In genomic region chr6:168318579-168319278, GRCh38 we compare ENCODE assay signal across 17 cellular contexts. TPM values are rescaled to one million over a fixed set of nuclear protein-coding genes. Genes with fewer than 3 reads are reported as not detected.
DNase-seq lines count a peak whose midpoint lies in the region; ATAC-seq and TF ChIP-seq lines count a peak whose summit lies in the region.
"Had no signal": no experiment of that assay in that cellular context is flagged by ENCODE, and none has a peak within 500 bp of the region (broad histone marks: within the 10 kb centered on the region; RNA-seq: fewer than 3 reads in every experiment).

No MANE protein-coding gene starts in this region.

- H3K9me2 ChIP-seq in GM23338 (ENCODE audit: insufficient read depth), result no peaks in the 10 kb centered on the region

- DNase-seq in GM23338 (ENCODE audit: low spot score) (no peak), dorsolateral prefrontal cortex (no peak), left kidney (ENCODE audit: low read depth, low spot score) (peak; percentile 39), progenitor cell of endocrine pancreas (ENCODE audit: low spot score, unreplicated experiment) (no peak), glomerular visceral epithelial cell (ENCODE audit: extremely low spot score) (no peak), GM19240 (ENCODE audit: insufficient read length, low spot score) (no peak)
- no peak for DNase-seq in activated CD4-positive, alpha-beta T cell treated with anti-CD3 and anti-CD28 coated beads for 1 hour
- DNase-seq: activated CD4-positive, alpha-beta T cell treated with anti-CD3 and anti-CD28 coated beads, Interleukin-2, amount 50 U/mL, for 4 hours; activated naive CD4-positive, alpha-beta T cell treated with Interleukin-2 at 50 U/mL for 16 hours; DND-41; kidney glomerular epithelial cell; NCI-H2227 treated with DMSO at 0.1 percent for 48 hours; stimulated activated CD4-positive, alpha-beta T cell treated with anti-CD3 and anti-CD28 coated beads, Interleukin-2, amount 100 ng/mL, for 24 hours had no signal

- H4K20me1 ChIP-seq in GM23338 (replicated peaks; ENCODE audit: insufficient read depth), result no peaks in the 10 kb centered on the region

- peak overlapping the region; percentile 63 for H2AFZ ChIP-seq in GM23338

- H3K4me2 ChIP-seq in GM23338, result peak overlapping the region; percentile 84

- H3K27me3 Mint-ChIP-seq in GM23338 (ENCODE audit: insufficient read depth, low read depth, poor library complexity) (peaks cover 26% of the 10 kb centered on the region), progenitor cell of endocrine pancreas (no peaks in the 10 kb centered on the region)

- peaks cover 3% of the 10 kb centered on the region; the same call in 1 of the 3 replicates for H3K36me3 Mint-ChIP-seq in GM23338 (ENCODE audit: low read depth)
- peaks cover 4% of the 10 kb centered on the region for H3K36me3 Mint-ChIP-seq in progenitor cell of endocrine pancreas (ENCODE audit: insufficient read depth)

- H3F3A ChIP-seq in GM23338 (replicated peaks; ENCODE audit: low read depth), result no peaks in the 10 kb centered on the region

- ATAC-seq in GM23338 (peak; percentile 28), GM21390 (IDR thresholded peaks at IDR 0.05; ENCODE audit: unreplicated experiment) (no peak)

- intact Hi-C loops in dorsolateral prefrontal cortex (cut with DNase I), result no loop called here

- no peaks in the 10 kb centered on the region; the same call in 1 of the 2 replicates for H3K79me2 ChIP-seq in GM23338 (replicated peaks; ENCODE audit: insufficient read depth)

- H3K4me3 Mint-ChIP-seq in GM23338 (peak overlapping the region; percentile 77), progenitor cell of endocrine pancreas (ENCODE audit: low read depth) (peak overlapping the region; percentile 92)
- H3K4me3 Mint-ChIP-seq: central memory CD8-positive, alpha-beta T cell; T-helper 1 cell treated with Interleukin-12 subunit alpha and Interleukin-12 subunit beta and Interleukin-4 antibody, amounts not matched to agents 30 μg/mL and 1 μg/mL, for 36 hours had no signal

- H3K36me3 ChIP-seq in GM23338 (ENCODE audit: insufficient read depth), result no peaks in the 10 kb centered on the region

- no peak overlapping the region for H3K27ac Mint-ChIP-seq in GM23338
- peak overlapping the region; percentile 93 for H3K27ac Mint-ChIP-seq in progenitor cell of endocrine pancreas
- H3K27ac Mint-ChIP-seq: T-helper 1 cell treated with Interleukin-12 subunit alpha and Interleukin-12 subunit beta and Interleukin-4 antibody, amounts not matched to agents 30 μg/mL and 1 μg/mL, for 36 hours had no signal

- peaks cover 14% of the 10 kb centered on the region for H3K27me3 ChIP-seq in GM23338 (ENCODE audit: insufficient read depth)
- peaks cover 0 to 61% (median 30%) of the 10 kb centered on the region in 45 donors for H3K27me3 ChIP-seq in dorsolateral prefrontal cortex

- no peak for TF ChIP-seq CTCF in GM23338 (conservative IDR thresholded peaks at IDR 0.05; ENCODE audit: low read depth in 2 of 2)
- no peak for TF ChIP-seq CTCF in dorsolateral prefrontal cortex (IDR thresholded peaks at IDR 0.05 in 54 of 56, conservative IDR thresholded peaks at IDR 0.05 in 2 of 56; ENCODE audit: low read depth in 1 of 56, partially characterized antibody in 56 of 56)
- TF ChIP-seq CTCF in progenitor cell of endocrine pancreas (IDR thresholded peaks at IDR 0.05; ENCODE audit: unreplicated experiment), result no peak

- H3K4me1 Mint-ChIP-seq in GM23338 (peaks cover 31% of the 10 kb centered on the region), progenitor cell of endocrine pancreas (ENCODE audit: low read depth) (peaks cover 41% of the 10 kb centered on the region)
- H3K4me1 Mint-ChIP-seq: central memory CD8-positive, alpha-beta T cell had no signal

- no peak overlapping the region for H3K27ac ChIP-seq in GM23338 (ENCODE audit: low read depth)
- H3K27ac ChIP-seq in dorsolateral prefrontal cortex, result peak overlapping the region in 14 of 59 donors; percentile 2 to 68 (median 40)

- H3K4me3 ChIP-seq in GM23338, result peak overlapping the region; percentile 68
- H3K4me3 ChIP-seq in dorsolateral prefrontal cortex, result peak overlapping the region in 46 of 59 donors; percentile 5 to 67 (median 51)

- peaks cover 11% of the 10 kb centered on the region for H3K4me1 ChIP-seq in GM23338 (ENCODE audit: insufficient read depth)

- peaks cover 15% of the 10 kb centered on the region for H3K9me3 Mint-ChIP-seq in GM23338
- peaks cover 8% of the 10 kb centered on the region for H3K9me3 Mint-ChIP-seq in progenitor cell of endocrine pancreas (ENCODE audit: low read depth)
- H3K9me3 Mint-ChIP-seq: central memory CD8-positive, alpha-beta T cell had no signal

TF ChIP-seq in GM23338, 12 proteins besides CTCF, POLR2A, EP300 and RAD21:
- TF ChIP-seq REST (IDR thresholded peaks at IDR 0.05; ENCODE audit: unreplicated experiment), result no peak
- no peak for TF ChIP-seq CREB1 (CRISPR knock-in tag; IDR thresholded peaks at IDR 0.05; ENCODE audit: low read depth)
- no peak for TF ChIP-seq ZNF114 (CRISPR knock-in tag; IDR thresholded peaks at IDR 0.05)

RNA-seq across cellular contexts. Expression of gene DACT2, which starts 0.8 kb away (rescaled TPM):
- 7.3 and 10.6 TPM in 2 replicates for total RNA-seq in GM23338 (2014; rRNA removed; shearing (Covaris generic))
- polyA plus RNA-seq in GM23338 (2016; fragmentation: Nextera tagmentation; extraction: Ambion mirVana), result 1.5 and 1.8 TPM in 2 replicates
- total RNA-seq in dorsolateral prefrontal cortex (1 to 10 TPM in 92 of 120 experiments, under 1 TPM in 28; 0.19 to 4.6 (median 1.5) TPM), progenitor cell of endocrine pancreas (30.5 and 33.2 TPM in 2 replicates)
- total RNA-seq: HT-29 had no signal
